ENCODE assay signal across 1 cellular context in the genomic region with DNA sequence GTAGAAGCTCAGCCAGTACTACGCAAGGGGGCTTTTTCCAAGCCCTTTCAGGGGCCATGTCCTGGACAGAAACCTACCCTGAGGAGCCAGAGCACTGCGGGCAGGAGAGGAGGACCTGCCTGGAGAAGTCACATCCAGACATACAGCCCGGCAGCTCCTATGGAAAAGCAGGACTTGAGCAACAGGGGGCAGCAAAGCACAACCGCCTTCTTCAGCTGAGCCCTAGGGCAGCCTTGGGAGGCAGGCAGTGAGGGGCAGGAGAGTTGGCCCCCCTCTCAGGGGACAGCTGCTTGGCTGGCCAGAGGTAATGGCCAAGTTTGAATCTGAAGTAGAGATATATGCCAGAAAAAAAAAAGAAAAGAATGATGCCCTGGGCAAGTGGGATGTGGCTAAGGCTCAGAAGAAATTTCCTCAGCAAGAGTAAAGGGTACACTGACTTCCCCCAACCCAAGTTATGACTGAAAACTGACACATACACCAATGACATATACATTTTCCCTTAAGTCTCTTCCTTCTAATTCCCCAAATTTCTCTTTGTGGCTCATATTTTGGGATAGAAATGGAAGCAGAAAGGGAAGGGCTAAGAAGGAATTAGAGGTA.
TF ChIP-seq lines count a peak whose summit lies in the region.

No MANE protein-coding gene starts in this region.

TF ChIP-seq in WTC11, 78 proteins besides CTCF, POLR2A, EP300 and RAD21 (continued from another document):
- TF ChIP-seq, protein P1, sequence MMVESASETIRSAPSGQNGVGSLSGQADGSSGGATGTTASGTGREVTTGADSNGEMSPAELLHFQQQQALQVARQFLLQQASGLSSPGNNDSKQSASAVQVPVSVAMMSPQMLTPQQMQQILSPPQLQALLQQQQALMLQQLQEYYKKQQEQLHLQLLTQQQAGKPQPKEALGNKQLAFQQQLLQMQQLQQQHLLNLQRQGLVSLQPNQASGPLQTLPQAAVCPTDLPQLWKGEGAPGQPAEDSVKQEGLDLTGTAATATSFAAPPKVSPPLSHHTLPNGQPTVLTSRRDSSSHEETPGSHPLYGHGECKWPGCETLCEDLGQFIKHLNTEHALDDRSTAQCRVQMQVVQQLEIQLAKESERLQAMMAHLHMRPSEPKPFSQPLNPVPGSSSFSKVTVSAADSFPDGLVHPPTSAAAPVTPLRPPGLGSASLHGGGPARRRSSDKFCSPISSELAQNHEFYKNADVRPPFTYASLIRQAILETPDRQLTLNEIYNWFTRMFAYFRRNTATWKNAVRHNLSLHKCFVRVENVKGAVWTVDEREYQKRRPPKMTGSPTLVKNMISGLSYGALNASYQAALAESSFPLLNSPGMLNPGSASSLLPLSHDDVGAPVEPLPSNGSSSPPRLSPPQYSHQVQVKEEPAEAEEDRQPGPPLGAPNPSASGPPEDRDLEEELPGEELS (CRISPR knock-in tag; IDR thresholded peaks at IDR 0.05), result no peak
- no peak for TF ChIP-seq SMAD4 (CRISPR knock-in tag; IDR thresholded peaks at IDR 0.05)
- no peak for TF ChIP-seq CREB1 (CRISPR knock-in tag; IDR thresholded peaks at IDR 0.05)
TF ChIP-seq in WTC11: peak in this region for 0.
